In genomic region chr11:27012254-27012921, GRCh38 we compare ENCODE assay signal across 10 cellular contexts. TPM values are rescaled to one million over a fixed set of nuclear protein-coding genes. Genes with fewer than 3 reads are reported as not detected.
DNase-seq lines count a peak whose midpoint lies in the region; ATAC-seq and TF ChIP-seq lines count a peak whose summit lies in the region.
"Had no signal": no experiment of that assay in that cellular context is flagged by ENCODE, and none has a peak within 500 bp of the region (broad histone marks: within the 10 kb centered on the region; RNA-seq: fewer than 3 reads in every experiment).

No MANE protein-coding gene starts in this region.

- H3K9ac ChIP-seq in colonic mucosa (ENCODE audit: low read depth in 2 of 2, low read length in 2 of 2) (no peak overlapping the region), neuronal stem cell (ENCODE audit: low read depth, low read length, poor library complexity) (no peak overlapping the region)

- H3K4me1 ChIP-seq in colonic mucosa (no peaks in the 10 kb centered on the region), neuronal stem cell (ENCODE audit: control insufficient read depth in 2 of 2, insufficient read depth in 1 of 2, low read depth in 1 of 2, low read length in 2 of 2) (peaks cover 0 to 22% of the 10 kb centered on the region in 2 donors)

- no peak overlapping the region for H3K4me2 ChIP-seq in neuronal stem cell (ENCODE audit: insufficient read depth, low read length, poor library complexity, severe bottlenecking)

- H2BK15ac ChIP-seq in neuronal stem cell (ENCODE audit: low read length) = no peak overlapping the region

- TF ChIP-seq CTCF in colonic mucosa (IDR thresholded peaks at IDR 0.05) = no peak

- H2AK5ac ChIP-seq in neuronal stem cell (ENCODE audit: low read depth, low read length) = no peak overlapping the region

- no peaks in the 10 kb centered on the region for H3K36me3 ChIP-seq in MG63
- no peaks in the 10 kb centered on the region for H3K36me3 ChIP-seq in colonic mucosa
- no peaks in the 10 kb centered on the region for H3K36me3 ChIP-seq in neuronal stem cell (replicated peaks in 1 of 2; ENCODE audit: control insufficient read depth in 2 of 2, insufficient read depth in 2 of 2, low read length in 2 of 2)

- no peak overlapping the region for H3K23ac ChIP-seq in neuronal stem cell (ENCODE audit: low read depth, low read length, poor library complexity)

- peak; percentile 17 for DNase-seq in CMK (ENCODE audit: low read depth)
- DNase-seq in MG63 = peak; percentile 73
- peak; percentile 31 for DNase-seq in colonic mucosa
- peak; percentile 9 for DNase-seq in neuronal stem cell (ENCODE audit: low spot score)
- no peak for DNase-seq in NCI-H1436 (lab: John Stamatoyannopoulos, UW)
- DNase-seq in NCI-H1417 treated with DMSO at 0.1 percent for 48 hours (lab: John Stamatoyannopoulos, UW) = no peak
- DNase-seq: activated naive CD4-positive, alpha-beta T cell treated with anti-CD3 and anti-CD28 coated beads, Interleukin-2, amount 50 U/mL, for 16 hours; Karpas-422 had no signal

- H2BK12ac ChIP-seq in neuronal stem cell (ENCODE audit: low read length) = no peak overlapping the region

- H3K27me3 ChIP-seq in MG63 (no peaks in the 10 kb centered on the region), colonic mucosa (no peaks in the 10 kb centered on the region), neuronal stem cell (ENCODE audit: control insufficient read depth in 3 of 3, insufficient read depth in 3 of 3, low read depth in 1 of 3, low read length in 3 of 3) (no peaks in the 10 kb centered on the region)

- no peak for ATAC-seq in HG03135 (IDR thresholded peaks at IDR 0.05; ENCODE audit: unreplicated experiment)
- ATAC-seq in HG03521 (IDR thresholded peaks at IDR 0.05; ENCODE audit: unreplicated experiment) = no peak

- H3K9me3 ChIP-seq in MG63 = no peaks in the 10 kb centered on the region
- no peaks in the 10 kb centered on the region for H3K9me3 ChIP-seq in colonic mucosa
- no peaks in the 10 kb centered on the region for H3K9me3 ChIP-seq in neuronal stem cell (replicated peaks in 1 of 2; ENCODE audit: control insufficient read depth in 2 of 2, insufficient read depth in 1 of 2, low read depth in 1 of 2, low read length in 2 of 2)

- H3K27ac ChIP-seq in colonic mucosa (no peak overlapping the region), neuronal stem cell (replicated peaks; ENCODE audit: low read length) (no peak overlapping the region)

- H3K79me1 ChIP-seq in neuronal stem cell (ENCODE audit: low read depth, low read length) = no peaks in the 10 kb centered on the region

- no peak overlapping the region for H3K14ac ChIP-seq in neuronal stem cell (ENCODE audit: low read length)

- H3K18ac ChIP-seq in neuronal stem cell (ENCODE audit: low read length) = no peak overlapping the region

- H4K91ac ChIP-seq in neuronal stem cell (ENCODE audit: low read depth, low read length, poor library complexity) = no peak overlapping the region

- WGBS in neuronal stem cell (ENCODE audit: extremely low coverage in 2 of 2, insufficient read length in 2 of 2, insufficient replicate concordance in 1 of 2), 2 donors = no CpG with 5 or more reads among the region's 4 CpGs

- no peak overlapping the region for H2BK120ac ChIP-seq in neuronal stem cell (ENCODE audit: low read depth, low read length)

- no peak overlapping the region for H2BK5ac ChIP-seq in neuronal stem cell (ENCODE audit: low read length)

- H3K4me3 ChIP-seq in MG63 (no peak overlapping the region), colonic mucosa (no peak overlapping the region), neuronal stem cell (ENCODE audit: low read length in 2 of 2) (no peak overlapping the region)

- intact Hi-C loops in colonic mucosa (cut with DNase I) = no loop called here

- H4K8ac ChIP-seq in neuronal stem cell (ENCODE audit: low read depth, low read length) = no peak overlapping the region

- no peak overlapping the region for H3K4ac ChIP-seq in neuronal stem cell (ENCODE audit: low read length)

- H2AFZ ChIP-seq in neuronal stem cell (ENCODE audit: low read length) = peak overlapping the region; percentile 85

RNA-seq across cellular contexts. Expression of gene FIBIN, which starts 18.5 kb away (rescaled TPM):
- 2.3 and 3.4 TPM in 2 replicates for total RNA-seq in MG63 (2014; rRNA removed; shearing (Covaris generic); ENCODE audit: low replicate concordance)
- total RNA-seq in colonic mucosa = 1 to 10 TPM in 1 of 2 donors, under 1 TPM in 1; 0.25 to 3.3 TPM
- 0.15 TPM for polyA plus RNA-seq in neuronal stem cell (2013, experiment 1 of 2)
- 0.19 TPM for polyA plus RNA-seq in neuronal stem cell (2013, experiment 2 of 2)

RNA-seq across cellular contexts. Expression of gene BBOX1, which starts 28.2 kb away (rescaled TPM):
- total RNA-seq in MG63 (2014; rRNA removed; shearing (Covaris generic); ENCODE audit: low replicate concordance) = not detected in 2 replicates
- not detected for total RNA-seq in colonic mucosa
- not detected for polyA plus RNA-seq in neuronal stem cell (2013, experiment 1 of 2)
- not detected for polyA plus RNA-seq in neuronal stem cell (2013, experiment 2 of 2)

Comparison
In these comparisons a context has a peak if more than half of its experiments do, and no peak if none do; other contexts are left out.
1. DNase-seq: peak in CMK (single experiment), MG63 (single experiment), colonic mucosa (single experiment) and neuronal stem cell (single experiment); none in NCI-H1436 (single experiment) and NCI-H1417 treated with DMSO at 0.1 percent for 48 hours (single experiment).